Comparison of ENCODE assay signal across 17 cellular contexts in the genomic region with DNA sequence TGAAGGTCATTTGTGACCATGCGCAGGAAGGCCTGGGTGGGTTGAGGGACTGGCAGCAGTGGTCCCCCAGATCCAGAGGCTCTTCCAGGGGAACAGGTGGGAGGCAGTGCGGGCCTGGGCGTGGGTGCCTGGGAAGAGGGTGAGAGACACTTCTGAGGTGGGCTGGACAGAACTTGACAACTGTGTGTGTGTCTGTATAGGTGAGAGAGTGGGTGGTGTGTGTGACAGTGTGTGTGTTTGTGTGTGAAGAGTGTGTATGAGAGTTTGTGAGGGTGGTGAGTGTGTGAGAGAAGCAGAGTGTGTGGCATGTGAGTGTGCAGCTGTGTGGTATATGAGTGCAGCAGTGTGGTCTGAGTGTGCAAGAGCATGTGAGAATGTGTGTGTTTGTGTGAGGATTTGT.
"Had no signal": no experiment of that assay in that cellular context is flagged by ENCODE, and none has a peak within 500 bp of the region (broad histone marks: within the 10 kb centered on the region; RNA-seq: fewer than 3 reads in every experiment).

No MANE protein-coding gene starts in this region.

- DNase-seq: effector memory CD8-positive, alpha-beta T cell; erythroblast; gastrocnemius medialis; heart right ventricle; hypothalamus; mucosa of descending colon; naive thymus-derived CD8-positive, alpha-beta T cell; sigmoid colon; stimulated activated CD4-positive, alpha-beta T cell treated with anti-CD3 and anti-CD28 coated beads, Interleukin-2, amount 100 ng/mL, for 24 hours; stimulated activated CD4-positive, alpha-beta T cell treated with anti-CD3 and anti-CD28 coated beads, Interleukin-4, amount 100 ng/mL, for 4 hours; stimulated activated naive CD4-positive, alpha-beta T cell; stomach; trophoblast cell had no signal

- H3K36me3 Mint-ChIP-seq: naive thymus-derived CD8-positive, alpha-beta T cell had no signal

- H3K4me3 ChIP-seq: gastrocnemius medialis, heart right ventricle, mucosa of descending colon, sigmoid colon, skin epidermis, stomach, thoracic aorta had no signal

- H3K27ac Mint-ChIP-seq: dendritic cell treated with granulocyte-macrophage colony-stimulating factor and Interleukin-4, amounts not matched to agents 40 ng/mL and 50 ng/mL, for 4 days; effector memory CD8-positive, alpha-beta T cell had no signal

- H3K27ac ChIP-seq: gastrocnemius medialis, heart right ventricle, neutrophil, sigmoid colon, skin epidermis, stomach, thoracic aorta had no signal

- H3K4me3 Mint-ChIP-seq: dendritic cell treated with granulocyte-macrophage colony-stimulating factor and Interleukin-4, amounts not matched to agents 40 ng/mL and 50 ng/mL, for 4 days; effector memory CD8-positive, alpha-beta T cell; naive thymus-derived CD8-positive, alpha-beta T cell had no signal

- ATAC-seq: effector memory CD8-positive, alpha-beta T cell; gastrocnemius medialis; heart right ventricle; mucosa of descending colon; naive thymus-derived CD8-positive, alpha-beta T cell had no signal

- H3K4me1 ChIP-seq: gastrocnemius medialis, sigmoid colon, stomach had no signal

- H3K9me3 ChIP-seq: gastrocnemius medialis, mucosa of descending colon, neutrophil, sigmoid colon, stomach, thoracic aorta had no signal

- H3K9me3 Mint-ChIP-seq: dendritic cell treated with granulocyte-macrophage colony-stimulating factor and Interleukin-4, amounts not matched to agents 40 ng/mL and 50 ng/mL, for 4 days had no signal

- H3K36me3 ChIP-seq: gastrocnemius medialis, heart right ventricle, neutrophil, sigmoid colon, stomach, thoracic aorta had no signal

- H3K27me3 ChIP-seq: gastrocnemius medialis, heart right ventricle, neutrophil, sigmoid colon, stomach had no signal
